Comparison of ENCODE assay signal across 13 cellular contexts in the genomic region with DNA sequence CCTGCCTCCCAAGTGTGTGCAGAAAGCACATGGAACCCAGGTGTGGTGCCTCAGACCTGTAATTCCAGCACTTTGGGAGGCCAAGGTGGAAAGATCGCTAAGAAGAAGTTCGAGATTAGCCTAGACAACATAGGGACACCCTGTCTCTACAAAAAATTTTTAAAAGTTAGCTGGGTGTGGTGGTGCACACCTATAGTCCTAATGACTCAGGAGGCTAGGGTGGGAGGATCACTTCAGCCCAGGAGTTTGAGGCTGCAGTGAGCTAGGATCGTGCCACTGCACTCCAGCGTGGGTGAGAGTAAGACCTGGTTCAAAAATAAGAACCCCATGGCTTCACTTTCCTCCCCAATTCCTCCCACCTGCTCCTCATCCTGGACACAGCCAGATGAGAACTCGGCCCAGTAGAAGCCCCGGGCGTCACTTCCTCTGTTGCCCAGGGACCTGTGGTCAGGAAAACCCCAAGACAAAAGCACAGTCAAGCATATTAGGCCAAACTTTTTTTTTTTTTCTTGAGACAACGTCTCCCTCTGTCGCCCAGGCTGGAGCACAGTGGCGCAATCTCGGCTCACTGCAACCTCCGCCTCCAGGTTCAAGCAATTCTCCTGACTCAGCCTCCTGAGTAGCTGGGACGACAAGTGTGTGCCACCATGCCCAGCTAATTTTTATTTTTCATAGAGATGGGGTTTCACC. TPM values are rescaled to one million over a fixed set of nuclear protein-coding genes. Genes with fewer than 3 reads are reported as not detected.
A peak's percentile ranks its signal among the peaks of the same experiment; 100 is the strongest.
DNase-seq lines count a peak whose midpoint lies in the region; ATAC-seq and TF ChIP-seq lines count a peak whose summit lies in the region.
"Not testable (repeated sequence)": the region's sequence is repeated elsewhere in the genome, so short reads cannot be mapped to it uniquely, and the experiment has no call there.
"Had no signal": no experiment of that assay in that cellular context is flagged by ENCODE, and none has a peak within 500 bp of the region (broad histone marks: within the 10 kb centered on the region; RNA-seq: fewer than 3 reads in every experiment).

No MANE protein-coding gene starts in this region.

- intact Hi-C loops in CD14-positive monocyte (cut with micrococcal nuclease), result not testable (repeated sequence)

- not testable (repeated sequence) for TF ChIP-seq POLR2A in NB4 (IDR thresholded peaks at IDR 0.05; ENCODE audit: extremely low read depth, insufficient read length)

- POLR2A ChIA-PET in activated CD8-positive, alpha-beta T cell treated with anti-CD3 and anti-CD28 coated beads, Interleukin-2, amount 10 ng/mL, durations not matched to agents 7 days and 5 days (lab: Charles Lee), result not testable (repeated sequence)

- H3K27ac Mint-ChIP-seq in CD14-positive monocyte (peak overlapping the region in 5 of 7 donors; percentile 50 to 76 (median 59)), immature natural killer cell (peak overlapping the region; percentile 65 to 88 (median 75))
- peak overlapping the region; percentile 79 for H3K27ac Mint-ChIP-seq in activated CD8-positive, alpha-beta T cell treated with anti-CD3 and anti-CD28 coated beads, Interleukin-2, amount 10 ng/mL, durations not matched to agents 7 days and 5 days

- not testable (repeated sequence) for H3K4me3 ChIP-seq in NB4 (ENCODE audit: low read depth, low read length)

- H3K36me3 Mint-ChIP-seq in CD14-positive monocyte, result peaks cover 40 to 89% of the 10 kb centered on the region in 2 donors
- H3K36me3 Mint-ChIP-seq in activated CD8-positive, alpha-beta T cell treated with anti-CD3 and anti-CD28 coated beads, Interleukin-2, amount 10 ng/mL, durations not matched to agents 7 days and 5 days (ENCODE audit: low read depth), result peaks cover 32% of the 10 kb centered on the region
- H3K36me3 Mint-ChIP-seq in immature natural killer cell, result not testable (repeated sequence)

- H3K27me3 Mint-ChIP-seq in CD14-positive monocyte (ENCODE audit: low read depth in 3 of 3); activated CD8-positive, alpha-beta T cell treated with anti-CD3 and anti-CD28 coated beads, Interleukin-2, amount 10 ng/mL, durations not matched to agents 7 days and 5 days (ENCODE audit: low read depth); immature natural killer cell (ENCODE audit: low read depth in 3 of 3): not testable (repeated sequence)

- H3K4me1 Mint-ChIP-seq in CD14-positive monocyte, result not testable (repeated sequence)
- H3K4me1 Mint-ChIP-seq in activated CD8-positive, alpha-beta T cell treated with anti-CD3 and anti-CD28 coated beads, Interleukin-2, amount 10 ng/mL, durations not matched to agents 7 days and 5 days (ENCODE audit: low read depth), result peaks cover 20% of the 10 kb centered on the region
- peaks cover 22% of the 10 kb centered on the region in 2 donors for H3K4me1 Mint-ChIP-seq in immature natural killer cell

- not testable (repeated sequence) for DNase-seq in CD14-positive monocyte (ENCODE audit: low spot score); activated CD8-positive, alpha-beta T cell treated with anti-CD3 and anti-CD28 coated beads, Interleukin-2, amount 10 ng/mL, durations not matched to agents 7 days and 5 days
- DNase-seq in NB4 (ENCODE audit: low read depth), result peak; percentile 86
- peak; percentile 29 to 48 (median 31) for DNase-seq in immature natural killer cell

- not testable (repeated sequence) for H3K9me3 Mint-ChIP-seq in CD14-positive monocyte; activated CD8-positive, alpha-beta T cell treated with anti-CD3 and anti-CD28 coated beads, Interleukin-2, amount 10 ng/mL, durations not matched to agents 7 days and 5 days (ENCODE audit: insufficient read depth); immature natural killer cell

- CTCF ChIA-PET in activated CD8-positive, alpha-beta T cell treated with anti-CD3 and anti-CD28 coated beads, Interleukin-2, amount 10 ng/mL, durations not matched to agents 7 days and 5 days (lab: Charles Lee), result not testable (repeated sequence)

- ATAC-seq in GM18519 (IDR thresholded peaks at IDR 0.05; ENCODE audit: low FRiP score, unreplicated experiment) (peak; percentile 71), GM19468 (IDR thresholded peaks at IDR 0.05; ENCODE audit: extremely low read depth, unreplicated experiment) (peak; percentile 31), HG02763 (IDR thresholded peaks at IDR 0.05; ENCODE audit: unreplicated experiment) (peak; percentile 89), HG03280 (IDR thresholded peaks at IDR 0.05; ENCODE audit: unreplicated experiment) (peak; percentile 81)
- ATAC-seq in activated CD8-positive, alpha-beta T cell treated with anti-CD3 and anti-CD28 coated beads, Interleukin-2, amount 10 ng/mL, durations not matched to agents 7 days and 5 days, result not testable (repeated sequence)

- not testable (repeated sequence) for TF ChIP-seq CTCF in CD14-positive monocyte (IDR thresholded peaks at IDR 0.05); NB4 (IDR thresholded peaks at IDR 0.05; ENCODE audit: low read depth, low read length)

- H3K4me3 Mint-ChIP-seq in CD14-positive monocyte; activated CD8-positive, alpha-beta T cell treated with anti-CD3 and anti-CD28 coated beads, Interleukin-2, amount 10 ng/mL, durations not matched to agents 7 days and 5 days: not testable (repeated sequence)
- peak overlapping the region in 1 of 5 donors; percentile 57 for H3K4me3 Mint-ChIP-seq in immature natural killer cell

RNA-seq across cellular contexts. Expression of a gene that starts 13.1 kb away (rescaled TPM):
- not detected for polyA plus RNA-seq in CD14-positive monocyte
- total RNA-seq in activated CD8-positive, alpha-beta T cell treated with anti-CD3 and anti-CD28 coated beads, Interleukin-2, amount 10 ng/mL, durations not matched to agents 7 days and 5 days, result 1 to 10 TPM; 3.2 to 3.4 TPM
- polyA plus RNA-seq in immature natural killer cell, result under 1 TPM in 1 of 3 donors, not detected in 2; 0.36 TPM
- total RNA-seq: MCF 10A had no signal

RNA-seq across cellular contexts. Expression of a gene that starts 23.4 kb away (rescaled TPM):
- polyA plus RNA-seq in CD14-positive monocyte (10 to 100 TPM; 10.5 to 14.2 TPM), immature natural killer cell (10 to 100 TPM; 15.6 to 39.6 (median 21.2) TPM)
- 10 to 100 TPM; 83.9 to 88.2 TPM for total RNA-seq in activated CD8-positive, alpha-beta T cell treated with anti-CD3 and anti-CD28 coated beads, Interleukin-2, amount 10 ng/mL, durations not matched to agents 7 days and 5 days

RNA-seq across cellular contexts. Expression of a gene that starts 24.1 kb away (rescaled TPM):
- polyA plus RNA-seq in CD14-positive monocyte, result 10 to 100 TPM; 64.9 to 66.8 TPM
- 100 to 1,000 TPM; 458 to 486 TPM for total RNA-seq in activated CD8-positive, alpha-beta T cell treated with anti-CD3 and anti-CD28 coated beads, Interleukin-2, amount 10 ng/mL, durations not matched to agents 7 days and 5 days
- polyA plus RNA-seq in immature natural killer cell, result 100 to 1,000 TPM; 183 to 199 (median 189) TPM

RNA-seq across cellular contexts. Expression of a gene that starts 28.9 kb away (rescaled TPM):
- polyA plus RNA-seq in CD14-positive monocyte (not detected), immature natural killer cell (not detected)
- total RNA-seq in activated CD8-positive, alpha-beta T cell treated with anti-CD3 and anti-CD28 coated beads, Interleukin-2, amount 10 ng/mL, durations not matched to agents 7 days and 5 days, result not detected
- total RNA-seq: foreskin keratinocyte, MCF 10A, mononuclear cell, upper lobe of left lung had no signal
- polyA plus RNA-seq: foreskin keratinocyte had no signal

RNA-seq across cellular contexts. Expression of a gene that starts 40.3 kb away (rescaled TPM):
- polyA plus RNA-seq in CD14-positive monocyte (not detected), immature natural killer cell (not detected)
- not detected for total RNA-seq in activated CD8-positive, alpha-beta T cell treated with anti-CD3 and anti-CD28 coated beads, Interleukin-2, amount 10 ng/mL, durations not matched to agents 7 days and 5 days
- total RNA-seq: foreskin keratinocyte, MCF 10A, mononuclear cell, SJCRH30, upper lobe of left lung had no signal
- polyA plus RNA-seq: foreskin keratinocyte had no signal
